8 cellular contexts compared by ENCODE assay signal in genomic region chr4:170990989-170991589, GRCh38.
DNase-seq lines count a peak whose midpoint lies in the region; ATAC-seq and TF ChIP-seq lines count a peak whose summit lies in the region.

No MANE protein-coding gene starts in this region.

- no peak overlapping the region for H3K27ac ChIP-seq in left lung

- ATAC-seq in GM21526 (IDR thresholded peaks at IDR 0.05; ENCODE audit: low FRiP score, unreplicated experiment) (peak; percentile 90), left lung (peak; percentile 73), HG02840 (IDR thresholded peaks at IDR 0.05; ENCODE audit: low FRiP score, unreplicated experiment) (no peak)

- no peaks in the 10 kb centered on the region for H3K36me3 ChIP-seq in left lung

- no peak overlapping the region for H3K4me3 ChIP-seq in left lung
- H3K4me3 ChIP-seq in foreskin fibroblast (ENCODE audit: low read depth in 1 of 2, low read length in 2 of 2): no peak overlapping the region

- peak in 1 of 2 donors; percentile 21 for TF ChIP-seq CTCF in left lung (IDR thresholded peaks at IDR 0.05)
- no peak for TF ChIP-seq CTCF in foreskin fibroblast (IDR thresholded peaks at IDR 0.05; ENCODE audit: low read depth, low read length)

- no peaks in the 10 kb centered on the region for H3K27me3 ChIP-seq in left lung

- no peaks in the 10 kb centered on the region for H3K9me3 ChIP-seq in left lung

- intact Hi-C loops in left lung (cut with DNase I): no loop called here

- H3K4me1 ChIP-seq in left lung: no peaks in the 10 kb centered on the region

- DNase-seq in GDM1 (lab: John Stamatoyannopoulos, UW) (peak; percentile 76), HK-2 (ENCODE audit: unreplicated experiment) (peak; percentile 13), SW 1271 (lab: John Stamatoyannopoulos, UW) (peak; percentile 0 to 6), left lung (no peak), foreskin fibroblast (no peak)
- DNase-seq in stimulated activated naive CD4-positive, alpha-beta T cell treated with Interleukin-2 at 50 U/mL for 16 hours (lab: John Stamatoyannopoulos, UW): no peak

Comparison
In these comparisons a context has a peak if more than half of its experiments do, and no peak if none do; other contexts are left out.
1. DNase-seq: peak in GDM1 (single experiment), HK-2 (single experiment) and SW 1271 (2 of 2); none in left lung (0 of 2), foreskin fibroblast (0 of 2) and stimulated activated naive CD4-positive, alpha-beta T cell treated with Interleukin-2 at 50 U/mL for 16 hours (single experiment).